In the genomic region with DNA sequence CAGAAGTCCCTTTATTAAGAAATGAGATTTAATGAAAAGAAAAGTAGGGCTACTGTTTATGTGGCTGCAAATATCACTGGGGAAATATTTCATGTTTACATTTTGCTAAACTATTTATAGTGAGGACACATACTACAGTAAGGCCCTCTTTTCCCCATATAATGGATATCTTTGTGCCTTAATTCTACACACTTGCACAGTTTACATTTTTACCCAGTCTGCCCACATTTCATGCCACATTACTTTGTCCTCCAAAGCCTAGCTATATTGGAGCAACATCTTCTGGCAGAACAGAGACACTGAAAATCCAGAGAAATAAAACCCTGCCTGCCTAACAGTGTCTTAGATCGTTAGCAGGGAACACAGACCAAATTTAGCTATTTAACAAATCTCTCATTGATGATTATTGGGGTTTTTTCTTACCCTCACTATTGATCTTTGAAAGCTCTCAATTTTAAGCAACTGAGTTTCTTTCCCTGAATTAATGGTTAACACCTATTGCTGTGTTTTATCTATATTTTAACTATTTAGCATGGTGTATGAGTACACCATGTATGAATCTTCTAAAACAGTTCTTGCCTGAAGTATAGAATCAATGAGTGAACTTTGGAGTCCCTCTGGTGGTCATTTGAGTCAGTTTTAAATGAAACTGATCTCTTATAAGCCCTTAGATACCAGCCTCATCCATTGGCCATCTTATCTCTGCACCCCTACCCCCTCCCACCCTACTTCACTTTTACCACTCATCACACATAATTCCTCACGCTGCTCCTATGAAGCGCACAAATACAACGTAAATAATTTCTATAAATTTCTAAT, we compare ENCODE assay signal across 8 cellular contexts.
DNase-seq lines count a peak whose midpoint lies in the region; ATAC-seq, FAIRE-seq and TF ChIP-seq lines count a peak whose summit lies in the region.

No MANE protein-coding gene starts in this region.

- no peaks in the 10 kb centered on the region for H4K20me1 ChIP-seq in DOHH2 (ENCODE audit: control insufficient read depth, insufficient read depth, low read depth, low read length)
- no peaks in the 10 kb centered on the region for H4K20me1 ChIP-seq in keratinocyte (ENCODE audit: control insufficient read depth, extremely low read depth, insufficient read depth, low read length)

- FAIRE-seq in keratinocyte (lab: Jason Lieb, UNC): no peak

- TF ChIP-seq POLR2A in testis (IDR thresholded peaks at IDR 0.05): no peak

- no peaks in the 10 kb centered on the region for H3K36me3 ChIP-seq in DOHH2 (ENCODE audit: control insufficient read depth, low read length)
- H3K36me3 ChIP-seq in keratinocyte (ENCODE audit: control insufficient read depth in 2 of 2, extremely low read depth in 1 of 2, insufficient read depth in 2 of 2, low read length in 2 of 2): no peaks in the 10 kb centered on the region
- H3K36me3 ChIP-seq in testis (ENCODE audit: low read depth, missing control alignments): no peaks in the 10 kb centered on the region

- H3K4me1 Mint-ChIP-seq in T-helper 17 cell: no peaks in the 10 kb centered on the region

- H3K4me2 ChIP-seq in DOHH2 (ENCODE audit: low read length) (no peak overlapping the region), keratinocyte (ENCODE audit: control insufficient read depth, extremely low read depth, insufficient read depth, low read depth, low read length) (no peak overlapping the region)

- ATAC-seq in GM19455 (IDR thresholded peaks at IDR 0.05; ENCODE audit: unreplicated experiment): peak; percentile 60
- ATAC-seq in T-helper 17 cell: peak; percentile 25

- H3K4me3 ChIP-seq in DOHH2 (ENCODE audit: low read length) (no peak overlapping the region), keratinocyte (ENCODE audit: control insufficient read depth in 2 of 3, extremely low read depth in 1 of 3, insufficient read depth in 2 of 3, low read depth in 1 of 3, low read length in 3 of 3) (no peak overlapping the region), testis (no peak overlapping the region)

- H3F3A ChIP-seq in DOHH2 (ENCODE audit: control insufficient read depth, insufficient read depth): no peaks in the 10 kb centered on the region

- H3K27ac ChIP-seq in DOHH2 (ENCODE audit: low read depth, low read length) (no peak overlapping the region), keratinocyte (ENCODE audit: control insufficient read depth, insufficient read depth, low read length) (no peak overlapping the region), testis (no peak overlapping the region)

- no peaks in the 10 kb centered on the region for H3K9me1 ChIP-seq in keratinocyte (ENCODE audit: control insufficient read depth, extremely low read depth, insufficient read depth, low read length)

- no peak for TF ChIP-seq EP300 in Ishikawa (IDR thresholded peaks at IDR 0.05; ENCODE audit: borderline replicate concordance)

- H3K27ac Mint-ChIP-seq in T-helper 17 cell: no peak overlapping the region

- H3K27me3 ChIP-seq in DOHH2 (ENCODE audit: control insufficient read depth, low read length) (peaks cover 14% of the 10 kb centered on the region), keratinocyte (ENCODE audit: control insufficient read depth, extremely low read depth, insufficient read depth, low read length) (no peaks in the 10 kb centered on the region), testis (no peaks in the 10 kb centered on the region)

- H3K4me1 ChIP-seq in DOHH2 (ENCODE audit: control insufficient read depth, low read length) (no peaks in the 10 kb centered on the region), keratinocyte (ENCODE audit: control insufficient read depth, extremely low read depth, insufficient read depth, low read length) (no peaks in the 10 kb centered on the region), testis (no peaks in the 10 kb centered on the region)

- peaks cover 27% of the 10 kb centered on the region for H3K27me3 Mint-ChIP-seq in T-helper 17 cell

- dilution Hi-C loops in keratinocyte (cut with MboI; ENCODE audit: extremely low pct_ligation_motif_present, low sequenced_read_pairs): no loop called here

- TF ChIP-seq CTCF in DOHH2 (IDR thresholded peaks at IDR 0.05; ENCODE audit: low read depth, low read length, poor library complexity, severe bottlenecking) (peak; percentile 44), keratinocyte (optimal IDR thresholded peaks at IDR 0.05 in 1 of 3, IDR thresholded peaks at IDR 0.05 in 1 of 3, conservative IDR thresholded peaks at IDR 0.05 in 1 of 3; ENCODE audit: extremely low read depth in 1 of 3, insufficient read depth in 2 of 3, low read length in 3 of 3) (peak in 2 of 3 experiments; percentile 32 to 44), testis (IDR thresholded peaks at IDR 0.05) (peak in 1 of 3 experiments; percentile 36)

- no peak overlapping the region for H3K4me3 Mint-ChIP-seq in T-helper 17 cell

- intact Hi-C loops in testis (cut with DNase I; ENCODE audit: low total_unique reads): no loop called here

- no peaks in the 10 kb centered on the region for H3K36me3 Mint-ChIP-seq in T-helper 17 cell (ENCODE audit: low read depth)

- H3K9me3 ChIP-seq in DOHH2 (ENCODE audit: control insufficient read depth, insufficient read depth, low read length) (no peaks in the 10 kb centered on the region), T-helper 17 cell (ENCODE audit: control insufficient read depth, low read length, poor library complexity, severe bottlenecking) (no peaks in the 10 kb centered on the region), keratinocyte (ENCODE audit: control insufficient read depth, low read depth, low read length) (no peaks in the 10 kb centered on the region), testis (no peaks in the 10 kb centered on the region)

- no peaks in the 10 kb centered on the region for H3K9me2 ChIP-seq in DOHH2 (replicated peaks; ENCODE audit: control insufficient read depth, low read length)

- peak; percentile 46 for TF ChIP-seq RAD21 in Ishikawa (IDR thresholded peaks at IDR 0.05; ENCODE audit: low read depth)

- H3K9ac ChIP-seq in keratinocyte (ENCODE audit: control insufficient read depth, extremely low read depth, insufficient read depth, low read length): no peak overlapping the region

- DNase-seq in T-helper 17 cell (no peak), keratinocyte (ENCODE audit: low read depth, low spot score) (no peak), testis (no peak), NCI-H128 (lab: John Stamatoyannopoulos, UW; ENCODE audit: unreplicated experiment) (no peak)
- DNase-seq in activated CD4-positive, alpha-beta T cell treated with anti-CD3 and anti-CD28 coated beads, Interleukin-2, amount 50 U/mL, for 4 hours: no peak

- WGBS in testis, 2 donors: 55 to 62% methylated on average over 4 of the region's 4 CpGs

- no peak overlapping the region for H2AFZ ChIP-seq in keratinocyte (ENCODE audit: control insufficient read depth, low read length)

- no peaks in the 10 kb centered on the region for H3K79me2 ChIP-seq in DOHH2 (ENCODE audit: control insufficient read depth, low read length)
- H3K79me2 ChIP-seq in keratinocyte (ENCODE audit: control insufficient read depth, insufficient read depth, low read length): no peaks in the 10 kb centered on the region

TF ChIP-seq in Ishikawa, 13 proteins besides CTCF, POLR2A, EP300 and RAD21:
- TF ChIP-seq, protein P1, sequence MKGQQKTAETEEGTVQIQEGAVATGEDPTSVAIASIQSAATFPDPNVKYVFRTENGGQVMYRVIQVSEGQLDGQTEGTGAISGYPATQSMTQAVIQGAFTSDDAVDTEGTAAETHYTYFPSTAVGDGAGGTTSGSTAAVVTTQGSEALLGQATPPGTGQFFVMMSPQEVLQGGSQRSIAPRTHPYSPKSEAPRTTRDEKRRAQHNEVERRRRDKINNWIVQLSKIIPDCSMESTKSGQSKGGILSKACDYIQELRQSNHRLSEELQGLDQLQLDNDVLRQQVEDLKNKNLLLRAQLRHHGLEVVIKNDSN (IDR thresholded peaks at IDR 0.05): no peak
- no peak for TF ChIP-seq TAF1 (IDR thresholded peaks at IDR 0.05; ENCODE audit: low read depth)
- TF ChIP-seq CEBPB (IDR thresholded peaks at IDR 0.05): no peak
- no peak for TF ChIP-seq NFIC (IDR thresholded peaks at IDR 0.05)
- no peak for TF ChIP-seq YY1 (IDR thresholded peaks at IDR 0.05; ENCODE audit: low read depth)
- TF ChIP-seq, protein P2, sequence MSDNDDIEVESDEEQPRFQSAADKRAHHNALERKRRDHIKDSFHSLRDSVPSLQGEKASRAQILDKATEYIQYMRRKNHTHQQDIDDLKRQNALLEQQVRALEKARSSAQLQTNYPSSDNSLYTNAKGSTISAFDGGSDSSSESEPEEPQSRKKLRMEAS (IDR thresholded peaks at IDR 0.05): no peak
- no peak for TF ChIP-seq TEAD4 (IDR thresholded peaks at IDR 0.05)
- TF ChIP-seq CREB1 (IDR thresholded peaks at IDR 0.05; ENCODE audit: low read depth): no peak
- no peak for TF ChIP-seq FOXM1 (IDR thresholded peaks at IDR 0.05; ENCODE audit: borderline replicate concordance, low read depth)
- TF ChIP-seq ZBTB7A (IDR thresholded peaks at IDR 0.05; ENCODE audit: low read depth): no peak
- TF ChIP-seq TCF12 (IDR thresholded peaks at IDR 0.05; ENCODE audit: low read depth): no peak
- TF ChIP-seq REST (IDR thresholded peaks at IDR 0.05; ENCODE audit: low read depth): no peak
- TF ChIP-seq EGR1 (IDR thresholded peaks at IDR 0.05): no peak
